14 cellular contexts compared by ENCODE assay signal in genomic region chr6:158783851-158784250, GRCh38. TPM values are rescaled to one million over a fixed set of nuclear protein-coding genes. Genes with fewer than 3 reads are reported as not detected.
DNase-seq lines count a peak whose midpoint lies in the region; ATAC-seq and TF ChIP-seq lines count a peak whose summit lies in the region.
"Had no signal": no experiment of that assay in that cellular context is flagged by ENCODE, and none has a peak within 500 bp of the region (broad histone marks: within the 10 kb centered on the region; RNA-seq: fewer than 3 reads in every experiment).

No MANE protein-coding gene starts in this region.

- H3K36me3 Mint-ChIP-seq in activated T-helper 1 cell treated with anti-CD3 and anti-CD28 coated beads, Interleukin-12 subunit alpha, Interleukin-12 subunit beta, Interleukin-2, Interleukin-4 antibody, amounts not matched to agents 30 ng/mL and 10 ng/mL and 1 ng/mL, durations not matched to agents 14 hours and 24 hours and 36 hours (ENCODE audit: low read depth) = peaks cover 64% of the 10 kb centered on the region
- H3K36me3 Mint-ChIP-seq in mesothelial cell of epicardium = peaks cover 55% of the 10 kb centered on the region

- H3K4me3 ChIP-seq in cardiac muscle cell (no peak overlapping the region), heart right ventricle (no peak overlapping the region), ovary (no peak overlapping the region), tibial nerve (no peak overlapping the region)
- H3K4me3 ChIP-seq: right lobe of liver, SJCRH30 had no signal

- H3K27ac ChIP-seq in cardiac muscle cell = peak overlapping the region; percentile 21
- H3K27ac ChIP-seq in heart right ventricle = no peak overlapping the region
- H3K27ac ChIP-seq in ovary = no peak overlapping the region
- H3K27ac ChIP-seq in tibial nerve = no peak overlapping the region
- H3K27ac ChIP-seq: SJCRH30 had no signal

- WGBS in heart right ventricle, 2 donors = 98 to 99% methylated on average over 5 of the region's 5 CpGs
- 93 to 95% (median 94%) methylated on average over 5 of the region's 5 CpGs for WGBS in ovary, 3 donors
- WGBS in tibial nerve, 2 donors = 95 to 97% methylated on average over 5 of the region's 5 CpGs

- H3K27me3 ChIP-seq in cardiac muscle cell = no peaks in the 10 kb centered on the region
- no peaks in the 10 kb centered on the region for H3K27me3 ChIP-seq in heart right ventricle
- no peaks in the 10 kb centered on the region for H3K27me3 ChIP-seq in ovary
- no peaks in the 10 kb centered on the region for H3K27me3 ChIP-seq in tibial nerve
- H3K27me3 ChIP-seq: right lobe of liver, SJCRH30 had no signal

- no peaks in the 10 kb centered on the region for H3K27me3 Mint-ChIP-seq in activated T-helper 1 cell treated with anti-CD3 and anti-CD28 coated beads, Interleukin-12 subunit alpha, Interleukin-12 subunit beta, Interleukin-2, Interleukin-4 antibody, amounts not matched to agents 30 ng/mL and 10 ng/mL and 1 ng/mL, durations not matched to agents 14 hours and 24 hours and 36 hours (ENCODE audit: insufficient read depth)
- H3K27me3 Mint-ChIP-seq in mesothelial cell of epicardium (ENCODE audit: low read depth) = no peaks in the 10 kb centered on the region

- H3K36me3 ChIP-seq in cardiac muscle cell = peaks cover 94% of the 10 kb centered on the region
- peaks cover 4 to 100% (median 58%) of the 10 kb centered on the region in 9 donors for H3K36me3 ChIP-seq in heart right ventricle
- no peaks in the 10 kb centered on the region for H3K36me3 ChIP-seq in ovary
- H3K36me3 ChIP-seq in tibial nerve = peaks cover 4 to 100% (median 65%) of the 10 kb centered on the region in 3 donors

- peak overlapping the region; percentile 4 for H3K27ac Mint-ChIP-seq in activated T-helper 1 cell treated with anti-CD3 and anti-CD28 coated beads, Interleukin-12 subunit alpha, Interleukin-12 subunit beta, Interleukin-2, Interleukin-4 antibody, amounts not matched to agents 30 ng/mL and 10 ng/mL and 1 ng/mL, durations not matched to agents 14 hours and 24 hours and 36 hours
- H3K27ac Mint-ChIP-seq in mesothelial cell of epicardium = peak overlapping the region; percentile 59

- H3K9me3 ChIP-seq in cardiac muscle cell (ENCODE audit: low read depth) = no peaks in the 10 kb centered on the region
- no peaks in the 10 kb centered on the region for H3K9me3 ChIP-seq in heart right ventricle
- no peaks in the 10 kb centered on the region for H3K9me3 ChIP-seq in ovary
- H3K9me3 ChIP-seq in tibial nerve = no peaks in the 10 kb centered on the region
- H3K9me3 ChIP-seq: right lobe of liver, SJCRH30 had no signal

- H3K4me1 ChIP-seq in cardiac muscle cell (ENCODE audit: low read depth) = peaks cover 3% of the 10 kb centered on the region
- H3K4me1 ChIP-seq in heart right ventricle = peaks cover 0 to 6% (median 0%) of the 10 kb centered on the region in 9 donors
- no peaks in the 10 kb centered on the region for H3K4me1 ChIP-seq in ovary (ENCODE audit: insufficient read depth)
- no peaks in the 10 kb centered on the region for H3K4me1 ChIP-seq in tibial nerve
- H3K4me1 ChIP-seq: SJCRH30 had no signal

- intact Hi-C loops in heart right ventricle (cut with DNase I) = no loop called here
- intact Hi-C loops in activated T-helper 1 cell treated with anti-CD3 and anti-CD28 coated beads, Interleukin-12 subunit alpha, Interleukin-12 subunit beta, Interleukin-2, Interleukin-4 antibody, amounts not matched to agents 30 ng/mL and 10 ng/mL and 1 ng/mL, durations not matched to agents 14 hours and 24 hours and 36 hours (cut with micrococcal nuclease) = no loop called here
- intact Hi-C loops in ovary (cut with DNase I) = no loop called here

- no peaks in the 10 kb centered on the region for H3K9me3 Mint-ChIP-seq in activated T-helper 1 cell treated with anti-CD3 and anti-CD28 coated beads, Interleukin-12 subunit alpha, Interleukin-12 subunit beta, Interleukin-2, Interleukin-4 antibody, amounts not matched to agents 30 ng/mL and 10 ng/mL and 1 ng/mL, durations not matched to agents 14 hours and 24 hours and 36 hours
- no peaks in the 10 kb centered on the region for H3K9me3 Mint-ChIP-seq in mesothelial cell of epicardium

- DNase-seq in cardiac muscle cell (ENCODE audit: low read depth in 1 of 2, low spot score in 1 of 2) = no peak
- no peak for DNase-seq in heart right ventricle
- DNase-seq in activated T-helper 1 cell treated with anti-CD3 and anti-CD28 coated beads, Interleukin-12 subunit alpha, Interleukin-12 subunit beta, Interleukin-2, Interleukin-4 antibody, amounts not matched to agents 30 ng/mL and 10 ng/mL and 1 ng/mL, durations not matched to agents 14 hours and 24 hours and 36 hours (ENCODE audit: low spot score) = no peak
- DNase-seq in mesothelial cell of epicardium (ENCODE audit: low spot score in 2 of 2, unreplicated experiment in 2 of 2) = no peak
- DNase-seq in ovary = no peak
- no peak for DNase-seq in tibial nerve (ENCODE audit: low spot score in 2 of 2)
- DNase-seq: activated CD4-positive, alpha-beta T cell treated with anti-CD3 and anti-CD28 coated beads for 1 hour; left cardiac atrium; MV-4-11; NCI-H2081 treated with DMSO at 0.1 percent for 48 hours; NCI-H524 treated with DMSO at 0.1 percent for 48 hours; right lobe of liver; SJCRH30 had no signal

- TF ChIP-seq POLR2A in ovary (IDR thresholded peaks at IDR 0.05) = no peak
- TF ChIP-seq POLR2A in tibial nerve (IDR thresholded peaks at IDR 0.05) = no peak

- TF ChIP-seq EP300 in ovary (IDR thresholded peaks at IDR 0.05) (no peak), tibial nerve (IDR thresholded peaks at IDR 0.05) (no peak)

- no peak for TF ChIP-seq CTCF in cardiac muscle cell (IDR thresholded peaks at IDR 0.05; ENCODE audit: low read depth, low read length)
- no peak for TF ChIP-seq CTCF in heart right ventricle (IDR thresholded peaks at IDR 0.05)
- TF ChIP-seq CTCF in mesothelial cell of epicardium (IDR thresholded peaks at IDR 0.05; ENCODE audit: unreplicated experiment) = no peak
- no peak for TF ChIP-seq CTCF in ovary (IDR thresholded peaks at IDR 0.05)
- TF ChIP-seq CTCF in tibial nerve (IDR thresholded peaks at IDR 0.05) = no peak

- H3K4me3 Mint-ChIP-seq in activated T-helper 1 cell treated with anti-CD3 and anti-CD28 coated beads, Interleukin-12 subunit alpha, Interleukin-12 subunit beta, Interleukin-2, Interleukin-4 antibody, amounts not matched to agents 30 ng/mL and 10 ng/mL and 1 ng/mL, durations not matched to agents 14 hours and 24 hours and 36 hours = no peak overlapping the region
- H3K4me3 Mint-ChIP-seq in mesothelial cell of epicardium = no peak overlapping the region

- ATAC-seq in heart right ventricle (no peak), HG03025 (IDR thresholded peaks at IDR 0.05; ENCODE audit: low FRiP score, unreplicated experiment) (no peak)
- ATAC-seq: left cardiac atrium, right lobe of liver had no signal

- peaks cover 18% of the 10 kb centered on the region for H3K4me1 Mint-ChIP-seq in activated T-helper 1 cell treated with anti-CD3 and anti-CD28 coated beads, Interleukin-12 subunit alpha, Interleukin-12 subunit beta, Interleukin-2, Interleukin-4 antibody, amounts not matched to agents 30 ng/mL and 10 ng/mL and 1 ng/mL, durations not matched to agents 14 hours and 24 hours and 36 hours (ENCODE audit: low read depth)
- H3K4me1 Mint-ChIP-seq in mesothelial cell of epicardium = peaks cover 37% of the 10 kb centered on the region

RNA-seq across cellular contexts. Expression of gene EZR, which starts 35.3 kb away (rescaled TPM):
- total RNA-seq in cardiac muscle cell = 356 and 401 TPM in 2 replicates
- 375 and 448 TPM in 2 replicates for polyA plus RNA-seq in cardiac muscle cell
- total RNA-seq in heart right ventricle = 100 to 1,000 TPM; 148 to 227 (median 186) TPM
- polyA plus RNA-seq in heart right ventricle = 100 to 1,000 TPM in 1 of 2 donors, 10 to 100 TPM in 1; 90.3 to 322 TPM
- 205 and 206 TPM in 2 replicates for total RNA-seq in activated T-helper 1 cell treated with anti-CD3 and anti-CD28 coated beads, Interleukin-12 subunit alpha, Interleukin-12 subunit beta, Interleukin-2, Interleukin-4 antibody, amounts not matched to agents 30 ng/mL and 10 ng/mL and 1 ng/mL, durations not matched to agents 14 hours and 24 hours and 36 hours
- 195 to 208 TPM (median 204 TPM) in 3 replicates for total RNA-seq in mesothelial cell of epicardium
- total RNA-seq in ovary = 100 to 1,000 TPM in 4 of 7 donors, 10 to 100 TPM in 3; 39.0 to 214 (median 116) TPM
- polyA plus RNA-seq in ovary = 10 to 100 TPM; 45.1 to 85.6 TPM
- 100 to 1,000 TPM in 3 of 4 donors, 10 to 100 TPM in 1; 83.7 to 168 (median 144) TPM for total RNA-seq in tibial nerve
